ENCODE assay signal across 27 cellular contexts in the genomic region with DNA sequence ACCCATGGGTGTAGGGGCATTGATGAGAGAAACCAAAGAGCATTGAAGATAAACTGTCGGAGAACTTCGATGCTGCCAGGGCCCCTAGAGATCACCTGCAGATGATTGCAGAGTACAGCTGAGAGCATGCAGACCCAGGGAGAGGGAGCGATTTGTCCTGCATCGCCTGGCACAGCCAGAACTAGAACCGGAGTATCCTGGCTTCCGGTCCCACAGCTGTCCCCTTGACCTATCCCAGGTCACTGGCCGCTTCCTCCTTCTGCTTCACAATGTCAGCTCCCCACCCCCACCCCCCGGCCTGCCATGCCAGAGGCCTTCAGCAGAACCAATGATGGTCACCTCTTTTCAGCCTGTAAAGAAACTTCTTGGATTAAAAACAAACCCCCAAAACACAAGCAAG. TPM values are rescaled to one million over a fixed set of nuclear protein-coding genes. Genes with fewer than 3 reads are reported as not detected.
"Had no signal": no experiment of that assay in that cellular context is flagged by ENCODE, and none has a peak within 500 bp of the region (broad histone marks: within the 10 kb centered on the region; RNA-seq: fewer than 3 reads in every experiment).

No MANE protein-coding gene starts in this region.

- H3K27ac ChIP-seq: adrenal gland, body of pancreas, foreskin keratinocyte, gastroesophageal sphincter had no signal

- H3K9me3 ChIP-seq: adrenal gland, body of pancreas, esophagus muscularis mucosa, gastroesophageal sphincter had no signal

- H3K4me3 ChIP-seq: adrenal gland, body of pancreas, esophagus muscularis mucosa, gastroesophageal sphincter had no signal

- DNase-seq: activated CD4-positive, alpha-beta memory T cell treated with anti-CD3 and anti-CD28 coated beads for 36 hours; activated CD4-positive, alpha-beta T cell treated with anti-CD3 and anti-CD28 coated beads for 36 hours; activated CD4-positive, alpha-beta T cell treated with anti-CD3 and anti-CD28 coated beads, Interleukin-2, amount 10 ng/mL, durations not matched to agents 24 days and 14 days; activated CD4-positive, CD25-positive, alpha-beta regulatory T cell; activated CD4-positive, CD25-positive, alpha-beta regulatory T cell treated with anti-CD3 and anti-CD28 coated beads, Interleukin-2, amount 50 U/mL, for 72 hours; activated CD8-positive, alpha-beta memory T cell treated with anti-CD3 and anti-CD28 coated beads, Interleukin-2, amount 10 ng/mL, durations not matched to agents 7 days and 5 days; activated CD8-positive, alpha-beta memory T cell treated with anti-CD3 and anti-CD28 coated beads, Interleukin-2, amount 50 U/mL, for 4 hours; activated CD8-positive, alpha-beta T cell treated with anti-CD3 and anti-CD28 coated beads, Interleukin-2, amount 10 ng/mL, durations not matched to agents 7 days and 5 days; activated effector memory CD4-positive, alpha-beta T cell treated with anti-CD3 and anti-CD28 coated beads, Interleukin-2, amount 50 U/mL, for 16 hours; activated naive CD4-positive, alpha-beta T cell treated with anti-CD3 and anti-CD28 coated beads for 36 hours; activated naive CD8-positive, alpha-beta T cell treated with anti-CD3 and anti-CD28 coated beads for 36 hours; activated naive CD8-positive, alpha-beta T cell treated with anti-CD3 and anti-CD28 coated beads, Interleukin-2, amount 50 U/mL, for 24 hours; activated T-cell treated with anti-CD3 and anti-CD28 coated beads, Interleukin-2, amount 50 U/mL, for 1 hour; activated T-cell treated with anti-CD3 and anti-CD28 coated beads, Interleukin-2, amount 50 U/mL, for 48 hours; amygdala; body of pancreas; caudate nucleus; cortex of kidney; dermis blood vessel endothelial cell; effector CD4-positive, alpha-beta T cell; effector memory CD8-positive, alpha-beta T cell; erythroblast; foreskin keratinocyte; T-helper 2 cell had no signal

- H3K27me3 ChIP-seq: adrenal gland, body of pancreas, esophagus muscularis mucosa, foreskin keratinocyte had no signal

- ATAC-seq: activated CD4-positive, alpha-beta T cell treated with anti-CD3 and anti-CD28 coated beads for 36 hours; activated CD8-positive, alpha-beta memory T cell treated with anti-CD3 and anti-CD28 coated beads, Interleukin-2, amount 10 ng/mL, durations not matched to agents 7 days and 5 days; activated CD8-positive, alpha-beta T cell treated with anti-CD3 and anti-CD28 coated beads, Interleukin-2, amount 10 ng/mL, durations not matched to agents 7 days and 5 days; activated naive CD8-positive, alpha-beta T cell treated with anti-CD3 and anti-CD28 coated beads, Interleukin-2, amount 50 U/mL, for 24 hours; body of pancreas; effector memory CD8-positive, alpha-beta T cell; foreskin keratinocyte; gastroesophageal sphincter had no signal

- H3K4me1 ChIP-seq: adrenal gland, body of pancreas had no signal

- H3K36me3 ChIP-seq: adrenal gland, esophagus muscularis mucosa, gastroesophageal sphincter had no signal

RNA-seq across cellular contexts. Expression of gene SOX13, which starts 29.2 kb away (rescaled TPM):
- total RNA-seq: activated CD4-positive, alpha-beta T cell treated with anti-CD3 and anti-CD28 coated beads, Interleukin-2, amount 10 ng/mL, durations not matched to agents 24 days and 14 days; activated naive CD8-positive, alpha-beta T cell treated with anti-CD3 and anti-CD28 coated beads for 36 hours had no signal
